40 cellular contexts compared by ENCODE assay signal in the genomic region with DNA sequence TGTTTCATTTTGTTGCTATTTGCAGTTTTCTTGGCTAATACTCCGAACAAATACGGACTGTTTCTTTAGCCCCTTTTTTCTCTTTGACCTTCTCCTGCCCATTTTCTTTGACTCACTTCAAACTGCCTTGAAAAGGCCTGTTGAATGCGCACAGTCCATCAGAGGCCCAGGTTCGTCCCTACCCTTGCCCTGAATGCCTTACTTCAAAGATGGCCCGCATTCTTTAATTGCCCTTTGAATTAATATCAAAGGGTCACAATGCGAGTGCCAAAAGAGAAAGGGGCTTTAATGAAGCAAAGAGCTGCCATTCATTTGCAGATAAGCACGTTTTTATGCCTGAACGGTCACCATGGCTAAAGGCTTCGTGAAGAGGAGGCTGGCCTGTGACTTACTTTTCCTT. TPM values are rescaled to one million over a fixed set of nuclear protein-coding genes. Genes with fewer than 3 reads are reported as not detected.
"Had no signal": no experiment of that assay in that cellular context is flagged by ENCODE, and none has a peak within 500 bp of the region (broad histone marks: within the 10 kb centered on the region; RNA-seq: fewer than 3 reads in every experiment).

No MANE protein-coding gene starts in this region.

- H3K4me3 Mint-ChIP-seq: activated naive CD4-positive, alpha-beta T cell treated with anti-CD3 and anti-CD28 coated beads, Interleukin-2, amount 50 U/mL, for 24 hours; activated naive CD8-positive, alpha-beta T cell treated with anti-CD3 and anti-CD28 coated beads, Interleukin-2, amount 50 U/mL, for 24 hours; activated T-helper 1 cell treated with anti-CD3 and anti-CD28 coated beads, Interleukin-12 subunit alpha, Interleukin-12 subunit beta, Interleukin-2, Interleukin-4 antibody, amounts not matched to agents 30 ng/mL and 10 ng/mL and 1 ng/mL, durations not matched to agents 14 hours and 24 hours and 36 hours; nephron; stimulated activated memory B cell treated with anti-CD40 and anti-IgM and Interleukin-4, amounts not matched to agents 10 μg/mL and 1 μg/mL and 100 μg/mL, for 72 hours; stimulated activated naive CD8-positive, alpha-beta T cell treated with anti-CD3 and anti-CD28 coated beads, Interleukin-15, amount 100 ng/mL, for 72 hours; T-helper 1 cell treated with Interleukin-12 subunit alpha and Interleukin-12 subunit beta and Interleukin-4 antibody, amounts not matched to agents 30 μg/mL and 1 μg/mL, for 36 hours had no signal

- H3K36me3 ChIP-seq: colonic mucosa, left ventricle myocardium inferior, thyroid gland, upper lobe of right lung had no signal

- H3K27me3 Mint-ChIP-seq: stimulated activated naive CD8-positive, alpha-beta T cell treated with anti-CD3 and anti-CD28 coated beads, Interleukin-15, amount 100 ng/mL, for 72 hours had no signal

- DNase-seq: activated CD4-positive, alpha-beta T cell treated with anti-CD3 and anti-CD28 coated beads for 48 hours; activated CD4-positive, alpha-beta T cell treated with anti-CD3 and anti-CD28 coated beads, Interleukin-2, amount 50 U/mL, for 48 hours; activated CD8-positive, alpha-beta memory T cell treated with anti-CD3 and anti-CD28 coated beads, Interleukin-2, amount 50 U/mL, for 4 hours; activated gamma-delta T cell; activated naive CD8-positive, alpha-beta T cell treated with anti-CD3 and anti-CD28 coated beads, Interleukin-2, amount 50 U/mL, for 24 hours; activated T-cell treated with anti-CD3 and anti-CD28 coated beads, Interleukin-2, amount 50 U/mL, for 1 hour; amygdala; colonic mucosa; effector memory CD4-positive, alpha-beta T cell; erythroblast; head of caudate nucleus; islet precursor cell; left ventricle myocardium inferior; occipital lobe; psoas muscle; stimulated activated CD4-positive, alpha-beta T cell treated with anti-CD3 and anti-CD28 coated beads, Interleukin-1b, Interleukin-23, amount 100 ng/mL, for 48 hours; stimulated activated CD4-positive, alpha-beta T cell treated with anti-CD3 and anti-CD28 coated beads, Interleukin-4, amount 100 ng/mL, for 4 hours; stimulated activated CD8-positive, alpha-beta memory T cell treated with anti-CD3 and anti-CD28 coated beads, Interleukin-4, amount 100 ng/mL, for 48 hours; stimulated activated naive CD8-positive, alpha-beta T cell treated with anti-CD3 and anti-CD28 coated beads, Interleukin-15, amount 100 ng/mL, for 72 hours; substantia nigra; SW 1271; T-helper 9 cell; thyroid gland; upper lobe of right lung had no signal

- H3K27me3 ChIP-seq: colonic mucosa, thyroid gland had no signal

- H3K27ac ChIP-seq: colonic mucosa, left ventricle myocardium inferior, parathyroid adenoma, psoas muscle, thyroid gland, upper lobe of right lung, VCaP had no signal

- H3K4me2 ChIP-seq: smooth muscle cell had no signal

- H2AFZ ChIP-seq: parathyroid adenoma had no signal

- H3K4me1 ChIP-seq: colonic mucosa, left ventricle myocardium inferior, parathyroid adenoma, thyroid gland, upper lobe of right lung had no signal

- ATAC-seq: activated CD4-positive, CD25-positive, alpha-beta regulatory T cell treated with anti-CD3 and anti-CD28 coated beads, Interleukin-2, amount 50 U/mL, for 24 hours; activated naive CD8-positive, alpha-beta T cell treated with anti-CD3 and anti-CD28 coated beads, Interleukin-2, amount 50 U/mL, for 24 hours; psoas muscle; stimulated activated memory B cell treated with anti-CD40 and anti-IgM and Interleukin-4, amounts not matched to agents 10 μg/mL and 1 μg/mL and 100 μg/mL, for 72 hours; stimulated activated naive CD8-positive, alpha-beta T cell treated with anti-CD3 and anti-CD28 coated beads, Interleukin-15, amount 100 ng/mL, for 72 hours; upper lobe of right lung had no signal

- H3K27ac Mint-ChIP-seq: activated naive CD4-positive, alpha-beta T cell treated with anti-CD3 and anti-CD28 coated beads, Interleukin-2, amount 50 U/mL, for 24 hours; activated naive CD8-positive, alpha-beta T cell treated with anti-CD3 and anti-CD28 coated beads, Interleukin-2, amount 50 U/mL, for 24 hours; activated T-helper 1 cell treated with anti-CD3 and anti-CD28 coated beads, Interleukin-12 subunit alpha, Interleukin-12 subunit beta, Interleukin-2, Interleukin-4 antibody, amounts not matched to agents 30 ng/mL and 10 ng/mL and 1 ng/mL, durations not matched to agents 14 hours and 24 hours and 36 hours; nephron; stimulated activated memory B cell treated with anti-CD40 and anti-IgM and Interleukin-4, amounts not matched to agents 10 μg/mL and 1 μg/mL and 100 μg/mL, for 72 hours; stimulated activated naive CD8-positive, alpha-beta T cell treated with anti-CD3 and anti-CD28 coated beads, Interleukin-15, amount 100 ng/mL, for 72 hours; T-helper 1 cell treated with Interleukin-12 subunit alpha and Interleukin-12 subunit beta and Interleukin-4 antibody, amounts not matched to agents 30 μg/mL and 1 μg/mL, for 36 hours had no signal

- H3K4me1 Mint-ChIP-seq: activated naive CD4-positive, alpha-beta T cell treated with anti-CD3 and anti-CD28 coated beads, Interleukin-2, amount 50 U/mL, for 24 hours; activated naive CD8-positive, alpha-beta T cell treated with anti-CD3 and anti-CD28 coated beads, Interleukin-2, amount 50 U/mL, for 24 hours; stimulated activated memory B cell treated with anti-CD40 and anti-IgM and Interleukin-4, amounts not matched to agents 10 μg/mL and 1 μg/mL and 100 μg/mL, for 72 hours; stimulated activated naive CD8-positive, alpha-beta T cell treated with anti-CD3 and anti-CD28 coated beads, Interleukin-15, amount 100 ng/mL, for 72 hours had no signal

- H3K9me3 ChIP-seq: colonic mucosa, psoas muscle, thyroid gland, upper lobe of right lung had no signal

- H3K36me3 Mint-ChIP-seq: activated naive CD4-positive, alpha-beta T cell treated with anti-CD3 and anti-CD28 coated beads, Interleukin-2, amount 50 U/mL, for 24 hours; stimulated activated memory B cell treated with anti-CD40 and anti-IgM and Interleukin-4, amounts not matched to agents 10 μg/mL and 1 μg/mL and 100 μg/mL, for 72 hours had no signal

- H3K4me3 ChIP-seq: colonic mucosa, left ventricle myocardium inferior, psoas muscle, smooth muscle cell, thyroid gland, upper lobe of right lung had no signal

- H3K9ac ChIP-seq: parathyroid adenoma had no signal

- H3K9me3 Mint-ChIP-seq: activated naive CD4-positive, alpha-beta T cell treated with anti-CD3 and anti-CD28 coated beads, Interleukin-2, amount 50 U/mL, for 24 hours; activated naive CD8-positive, alpha-beta T cell treated with anti-CD3 and anti-CD28 coated beads, Interleukin-2, amount 50 U/mL, for 24 hours; activated T-helper 1 cell treated with anti-CD3 and anti-CD28 coated beads, Interleukin-12 subunit alpha, Interleukin-12 subunit beta, Interleukin-2, Interleukin-4 antibody, amounts not matched to agents 30 ng/mL and 10 ng/mL and 1 ng/mL, durations not matched to agents 14 hours and 24 hours and 36 hours; T-helper 1 cell treated with Interleukin-12 subunit alpha and Interleukin-12 subunit beta and Interleukin-4 antibody, amounts not matched to agents 30 μg/mL and 1 μg/mL, for 36 hours had no signal

RNA-seq across cellular contexts. Expression of gene PAX3, which starts 29.7 kb away (rescaled TPM):
- total RNA-seq: activated CD8-positive, alpha-beta memory T cell treated with anti-CD3 and anti-CD28 coated beads for 36 hours; activated T-helper 1 cell treated with anti-CD3 and anti-CD28 coated beads, Interleukin-12 subunit alpha, Interleukin-12 subunit beta, Interleukin-2, Interleukin-4 antibody, amounts not matched to agents 30 ng/mL and 10 ng/mL and 1 ng/mL, durations not matched to agents 14 hours and 24 hours and 36 hours; dermis microvascular lymphatic vessel endothelial cell; fibroblast of lung; fibroblast of villous mesenchyme; lung microvascular endothelial cell; mesenteric fat pad; mucosa of gallbladder; thyroid gland; upper lobe of right lung had no signal
- polyA plus RNA-seq: fibroblast of lung, smooth muscle cell had no signal
